11 cellular contexts compared by ENCODE assay signal in the genomic region with DNA sequence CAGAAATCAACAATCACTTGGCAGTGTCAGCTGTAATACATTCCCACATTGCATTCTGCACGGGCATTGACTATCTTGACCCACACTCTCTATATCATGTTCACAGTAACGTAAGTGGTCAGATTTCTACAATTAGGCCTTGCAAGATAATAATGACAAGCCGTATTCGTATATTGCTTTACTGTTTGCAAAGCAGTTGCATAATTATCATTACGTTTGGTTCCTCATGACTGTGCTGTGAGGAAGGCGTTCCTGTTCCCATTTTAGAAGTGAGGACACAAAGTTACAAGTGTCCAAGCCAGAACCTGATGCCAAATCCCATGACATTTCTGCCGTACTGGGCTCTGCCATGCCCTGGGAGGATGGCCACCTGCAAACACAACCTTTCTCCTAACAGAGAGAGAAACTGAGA. TPM values are rescaled to one million over a fixed set of nuclear protein-coding genes. Genes with fewer than 3 reads are reported as not detected.
DNase-seq lines count a peak whose midpoint lies in the region; ATAC-seq and TF ChIP-seq lines count a peak whose summit lies in the region.
"Had no signal": no experiment of that assay in that cellular context is flagged by ENCODE, and none has a peak within 500 bp of the region (broad histone marks: within the 10 kb centered on the region; RNA-seq: fewer than 3 reads in every experiment).

No MANE protein-coding gene starts in this region.

- H3K36me3 ChIP-seq in mucosa of descending colon (ENCODE audit: low read depth), result no peaks in the 10 kb centered on the region
- H3K36me3 ChIP-seq in thymus (ENCODE audit: control insufficient read depth, insufficient read depth), result no peaks in the 10 kb centered on the region
- H3K36me3 ChIP-seq in MG63, result no peaks in the 10 kb centered on the region

- H3K27me3 ChIP-seq in thymus (ENCODE audit: control insufficient read depth, insufficient read depth) (no peaks in the 10 kb centered on the region), MG63 (no peaks in the 10 kb centered on the region)

- DNase-seq in OCI-M1 (lab: John Stamatoyannopoulos, UW) (peak; percentile 68), epithelial cell of prostate (ENCODE audit: low read depth, low spot score) (no peak), mucosa of descending colon (peak in 1 of 3 donors; percentile 49), NCI-H748 (lab: John Stamatoyannopoulos, UW; ENCODE audit: unreplicated experiment) (no peak), MG63 (no peak), EL (no peak)
- DNase-seq: activated T-cell treated with anti-CD3 and anti-CD28 coated beads, Interleukin-2, amount 50 U/mL, for 4 hours; NCI-H187; T-helper 17 cell had no signal

- ATAC-seq in mucosa of descending colon (peak; percentile 71), HG03521 (IDR thresholded peaks at IDR 0.05; ENCODE audit: unreplicated experiment) (no peak)
- ATAC-seq: activated T-cell treated with anti-CD3 and anti-CD28 coated beads, Interleukin-2, amount 50 U/mL, for 4 hours; T-helper 17 cell had no signal

- H3K27ac ChIP-seq in epithelial cell of prostate (peak overlapping the region; percentile 92), thymus (ENCODE audit: low read depth) (peak overlapping the region; percentile 64)

- 92% methylated on average over 7 of the region's 7 CpGs for WGBS in thymus

- intact Hi-C loops in mucosa of descending colon (cut with DNase I, micrococcal nuclease), result loop anchor here in 1 of 2 donors (5.0 kb wide), 1 partner anchor 75 kb away; no protein-coding TSS in a partner anchor

- H3K4me3 ChIP-seq in mucosa of descending colon (no peak overlapping the region), thymus (ENCODE audit: low read length) (no peak overlapping the region), MG63 (no peak overlapping the region)

- H3K9me3 ChIP-seq in mucosa of descending colon, result no peaks in the 10 kb centered on the region
- no peaks in the 10 kb centered on the region for H3K9me3 ChIP-seq in thymus (ENCODE audit: control insufficient read depth)
- H3K9me3 ChIP-seq in MG63, result no peaks in the 10 kb centered on the region

- peaks cover 30% of the 10 kb centered on the region for H3K4me1 ChIP-seq in mucosa of descending colon (ENCODE audit: low read depth)
- peaks cover 2% of the 10 kb centered on the region for H3K4me1 ChIP-seq in thymus (ENCODE audit: control insufficient read depth, insufficient read depth, low read length)

- no peak for TF ChIP-seq CTCF in mucosa of descending colon (IDR thresholded peaks at IDR 0.05)

RNA-seq across cellular contexts. Expression of gene TARBP1, which starts 53.5 kb away (rescaled TPM):
- 10 to 100 TPM; 16.2 to 29.5 (median 23.5) TPM for total RNA-seq in mucosa of descending colon
- 66.3 TPM for polyA plus RNA-seq in thymus
- 21.5 and 43.9 TPM in 2 replicates for total RNA-seq in MG63 (2014; rRNA removed; shearing (Covaris generic); ENCODE audit: low replicate concordance)
